ENCODE assay signal across 15 cellular contexts in the genomic region with DNA sequence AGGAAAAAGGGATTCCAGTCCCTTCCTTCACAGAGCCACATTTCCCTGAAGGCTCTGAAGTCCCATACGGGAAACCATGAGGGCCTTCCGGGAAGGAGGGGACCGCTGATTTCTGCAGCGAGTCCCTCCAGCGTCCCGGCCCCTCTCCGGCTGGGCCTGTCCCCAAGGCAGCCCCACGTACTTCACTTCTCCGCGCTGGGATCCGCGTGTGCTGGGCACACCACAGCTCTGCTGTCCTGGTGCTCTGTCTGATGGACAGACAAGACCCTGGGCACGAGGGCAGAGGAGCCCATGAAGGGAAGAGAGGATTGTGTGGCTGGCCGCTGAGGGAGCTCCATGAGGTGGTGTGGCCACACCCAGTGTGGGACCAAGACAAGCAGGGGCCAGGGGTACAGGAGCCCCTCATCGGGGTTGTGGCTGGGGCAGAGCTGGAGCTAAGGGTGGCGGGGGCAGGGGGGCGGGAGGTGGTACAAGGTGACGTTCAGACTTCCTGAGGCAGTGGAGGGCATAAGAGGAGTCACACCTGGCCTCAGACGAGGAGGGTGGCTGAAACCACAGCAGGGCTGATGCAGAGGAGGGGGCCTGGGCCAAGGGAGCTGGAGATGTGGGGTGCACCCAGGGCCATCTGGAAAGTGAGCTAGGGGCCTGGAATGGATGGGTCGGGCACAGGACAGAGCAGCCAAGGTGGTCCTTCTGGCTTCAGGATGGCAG. TPM values are rescaled to one million over a fixed set of nuclear protein-coding genes. Genes with fewer than 3 reads are reported as not detected.
DNase-seq lines count a peak whose midpoint lies in the region; ATAC-seq and TF ChIP-seq lines count a peak whose summit lies in the region.
"Had no signal": no experiment of that assay in that cellular context is flagged by ENCODE, and none has a peak within 500 bp of the region (broad histone marks: within the 10 kb centered on the region; RNA-seq: fewer than 3 reads in every experiment).

No MANE protein-coding gene starts in this region.

- no peaks in the 10 kb centered on the region for H3K36me3 Mint-ChIP-seq in CD8-positive, alpha-beta memory T cell
- no peaks in the 10 kb centered on the region for H3K36me3 Mint-ChIP-seq in activated T-helper 17 cell treated with anti-CD3 and anti-CD28 coated beads, Interleukin-2, amount 50 U/mL, for 72 hours (ENCODE audit: low read depth)
- no peaks in the 10 kb centered on the region for H3K36me3 Mint-ChIP-seq in natural killer cell

- intact Hi-C loops in natural killer cell (cut with micrococcal nuclease), result loop anchor here (5.0 kb wide), 1 partner anchor 144 kb away; no protein-coding TSS in a partner anchor

- peaks cover 37 to 58% (median 41%) of the 10 kb centered on the region in 3 donors for H3K4me1 Mint-ChIP-seq in CD8-positive, alpha-beta memory T cell
- H3K4me1 Mint-ChIP-seq in activated T-helper 17 cell treated with anti-CD3 and anti-CD28 coated beads, Interleukin-2, amount 50 U/mL, for 72 hours, result peaks cover 32% of the 10 kb centered on the region
- peaks cover 38 to 59% of the 10 kb centered on the region in 2 donors for H3K4me1 Mint-ChIP-seq in natural killer cell

- no peak for TF ChIP-seq CTCF in natural killer cell (IDR thresholded peaks at IDR 0.05)

- DNase-seq in CD8-positive, alpha-beta memory T cell, result peak in 1 of 5 donors; percentile 36
- no peak for DNase-seq in natural killer cell
- no peak for DNase-seq in NCI-H524 (lab: John Stamatoyannopoulos, UW)
- DNase-seq: dermis blood vessel endothelial cell, EL, esophagus squamous epithelium, hippocampal formation, KBM-7, left colon, NCI-H510A treated with DMSO at 0.1 percent for 48 hours, PC-9 had no signal

- peak overlapping the region in 6 of 7 donors; percentile 38 to 87 (median 54) for H3K4me3 Mint-ChIP-seq in CD8-positive, alpha-beta memory T cell
- peak overlapping the region; percentile 29 for H3K4me3 Mint-ChIP-seq in activated T-helper 17 cell treated with anti-CD3 and anti-CD28 coated beads, Interleukin-2, amount 50 U/mL, for 72 hours
- peak overlapping the region; percentile 66 for H3K4me3 Mint-ChIP-seq in natural killer cell

- peak overlapping the region in 3 of 8 donors; percentile 6 to 86 (median 52) for H3K27ac Mint-ChIP-seq in CD8-positive, alpha-beta memory T cell
- H3K27ac Mint-ChIP-seq in activated T-helper 17 cell treated with anti-CD3 and anti-CD28 coated beads, Interleukin-2, amount 50 U/mL, for 72 hours, result no peak overlapping the region
- H3K27ac Mint-ChIP-seq in natural killer cell, result peak overlapping the region in 1 of 2 donors; percentile 88

- H3K36me3 ChIP-seq in CD8-positive, alpha-beta memory T cell (ENCODE audit: insufficient read depth, low read length), result no peaks in the 10 kb centered on the region
- H3K36me3 ChIP-seq: esophagus squamous epithelium had no signal

- CTCF ChIA-PET in CD8-positive, alpha-beta memory T cell (lab: Charles Lee), result interaction anchor here (1.2 to 2.9 kb wide), 3 partner anchors 29 to 105 kb away, joined by 6 to 9 read pairs (median 6); partner anchors contain the start of gene SLC7A6

- peak; percentile 16 for ATAC-seq in HG02623 (IDR thresholded peaks at IDR 0.05; ENCODE audit: unreplicated experiment)
- ATAC-seq in activated T-helper 17 cell treated with anti-CD3 and anti-CD28 coated beads, Interleukin-2, amount 50 U/mL, for 72 hours (replicated peaks), result no peak
- ATAC-seq in natural killer cell, result no peak
- ATAC-seq in GM21619 (IDR thresholded peaks at IDR 0.05; ENCODE audit: unreplicated experiment), result no peak
- ATAC-seq in HG03565 (IDR thresholded peaks at IDR 0.05; ENCODE audit: unreplicated experiment), result no peak

- no peak overlapping the region for H3K4me3 ChIP-seq in CD8-positive, alpha-beta memory T cell (ENCODE audit: low read length)
- H3K4me3 ChIP-seq: esophagus squamous epithelium, PC-9 had no signal

- peaks cover 39% of the 10 kb centered on the region for H3K4me1 ChIP-seq in CD8-positive, alpha-beta memory T cell (ENCODE audit: insufficient read depth, low read length)

- H3K27me3 Mint-ChIP-seq in CD8-positive, alpha-beta memory T cell, result peaks cover 0 to 10% of the 10 kb centered on the region in 2 donors
- peaks cover 8% of the 10 kb centered on the region for H3K27me3 Mint-ChIP-seq in activated T-helper 17 cell treated with anti-CD3 and anti-CD28 coated beads, Interleukin-2, amount 50 U/mL, for 72 hours
- peaks cover 0 to 7% of the 10 kb centered on the region in 2 donors for H3K27me3 Mint-ChIP-seq in natural killer cell (ENCODE audit: low read depth in 2 of 2)

- H3K9me3 ChIP-seq in CD8-positive, alpha-beta memory T cell (ENCODE audit: low read length), result no peaks in the 10 kb centered on the region
- H3K9me3 ChIP-seq: esophagus squamous epithelium had no signal

- no peaks in the 10 kb centered on the region for H3K9me3 Mint-ChIP-seq in CD8-positive, alpha-beta memory T cell
- no peaks in the 10 kb centered on the region for H3K9me3 Mint-ChIP-seq in activated T-helper 17 cell treated with anti-CD3 and anti-CD28 coated beads, Interleukin-2, amount 50 U/mL, for 72 hours
- no peaks in the 10 kb centered on the region for H3K9me3 Mint-ChIP-seq in natural killer cell

- no peak overlapping the region for H3K27ac ChIP-seq in CD8-positive, alpha-beta memory T cell (ENCODE audit: low read depth, low read length)
- H3K27ac ChIP-seq: esophagus squamous epithelium, PC-9 had no signal

- POLR2A ChIA-PET in CD8-positive, alpha-beta memory T cell (lab: Charles Lee), result no interaction called here

- H3K27me3 ChIP-seq in CD8-positive, alpha-beta memory T cell (ENCODE audit: insufficient read depth, low read length, poor library complexity, severe bottlenecking), result peaks cover 4% of the 10 kb centered on the region

RNA-seq across cellular contexts. Expression of gene PRMT7, which starts 57.2 kb away (rescaled TPM):
- total RNA-seq in CD8-positive, alpha-beta memory T cell, result 10 to 100 TPM; 61.1 to 67.5 TPM
- polyA plus RNA-seq in CD8-positive, alpha-beta memory T cell, result 41.8 TPM
- total RNA-seq in activated T-helper 17 cell treated with anti-CD3 and anti-CD28 coated beads, Interleukin-2, amount 50 U/mL, for 72 hours, result 10 to 100 TPM; 53.3 to 57.8 TPM
- total RNA-seq in natural killer cell, result 10 to 100 TPM; 60.7 to 84.7 (median 68.2) TPM

RNA-seq across cellular contexts. Expression of gene SLC7A6OS, which starts 57.3 kb away (rescaled TPM):
- 10 to 100 TPM; 21.8 to 25.5 TPM for total RNA-seq in CD8-positive, alpha-beta memory T cell
- 28.2 TPM for polyA plus RNA-seq in CD8-positive, alpha-beta memory T cell
- total RNA-seq in activated T-helper 17 cell treated with anti-CD3 and anti-CD28 coated beads, Interleukin-2, amount 50 U/mL, for 72 hours, result 10 to 100 TPM; 21.3 to 21.8 TPM
- 10 to 100 TPM; 46.3 to 57.3 (median 56.1) TPM for total RNA-seq in natural killer cell
